Comparison of ENCODE assay signal across 12 cellular contexts in the genomic region with DNA sequence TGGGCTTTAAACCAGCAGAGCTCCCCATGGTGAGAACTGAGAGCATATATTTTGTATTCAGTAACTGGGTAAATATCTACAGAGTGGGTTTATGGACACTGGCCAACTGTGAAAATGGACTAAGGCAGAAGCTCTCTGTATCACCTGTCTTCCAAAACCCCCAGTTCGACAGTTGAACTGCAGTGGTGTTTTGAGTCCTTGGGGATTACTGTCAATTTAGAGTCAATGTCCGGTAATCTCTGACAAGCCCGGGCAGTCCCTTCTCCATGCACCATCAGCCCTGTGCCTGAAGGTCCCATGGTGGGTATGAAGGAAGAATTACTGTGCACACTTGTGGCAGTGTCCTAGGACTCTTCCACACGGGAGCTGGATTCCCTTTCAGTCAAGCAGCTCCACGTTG.
DNase-seq lines count a peak whose midpoint lies in the region; ATAC-seq, FAIRE-seq and TF ChIP-seq lines count a peak whose summit lies in the region.
"Had no signal": no experiment of that assay in that cellular context is flagged by ENCODE, and none has a peak within 500 bp of the region (broad histone marks: within the 10 kb centered on the region; RNA-seq: fewer than 3 reads in every experiment).

No MANE protein-coding gene starts in this region.

- DNase-seq in GM12878 (ENCODE audit: low read depth, low spot score) (peak; percentile 23), RCC 7860 (ENCODE audit: low spot score) (no peak), coronary artery (ENCODE audit: low spot score) (no peak)
- no peak for DNase-seq in activated T-cell treated with anti-CD3 and anti-CD28 coated beads, Interleukin-2, amount 50 U/mL, for 48 hours
- DNase-seq: MM.1S, small intestine had no signal

- TF ChIP-seq POLR2A in GM12878 (IDR thresholded peaks at IDR 0.05; ENCODE audit: low read depth, low read length) = no peak

- BruUV-seq in GM12878 (replicated peaks; lab: Mats Ljungman, UMichigan) = no TSS peak

- RAD21 ChIA-PET in GM12878 (lab: Charles Lee; ENCODE audit: unreplicated experiment) = interaction anchor here (1.1 kb wide), 2 partner anchors 16 to 23 kb away, joined by 3 read pairs; no protein-coding TSS in a partner anchor

- SMC1A ChIA-PET in GM12878 (lab: Charles Lee; ENCODE audit: uncharacterized antibody, unreplicated experiment) = interaction anchor here (0.6 kb wide), 1 partner anchor 79 kb away, joined by 3 read pairs; no protein-coding TSS in a partner anchor

- no peaks in the 10 kb centered on the region for H3K9me3 ChIP-seq in GM12878 (replicated peaks; ENCODE audit: control insufficient read depth, insufficient read depth, low read length)

- H2AFZ ChIP-seq in GM12878 (ENCODE audit: control insufficient read depth, low read depth, low read length) = no peak overlapping the region; the same call in 1 of the 2 replicates

- no peaks in the 10 kb centered on the region for H4K20me1 ChIP-seq in GM12878 (ENCODE audit: control insufficient read depth, insufficient read depth)

- ATAC-seq in GM18870 (IDR thresholded peaks at IDR 0.05; ENCODE audit: unreplicated experiment) (peak; percentile 83), GM21529 (IDR thresholded peaks at IDR 0.05; ENCODE audit: unreplicated experiment) (peak; percentile 69), HG03108 (IDR thresholded peaks at IDR 0.05; ENCODE audit: unreplicated experiment) (peak; percentile 76), GM12878 (peak; percentile 94)

- no peak for TF ChIP-seq EP300 in GM12878 (IDR thresholded peaks at IDR 0.05; ENCODE audit: borderline replicate concordance in 1 of 2, control insufficient read depth in 1 of 2, low read depth in 2 of 2, low read length in 2 of 2)

- no peaks in the 10 kb centered on the region for H3K79me2 ChIP-seq in GM12878 (ENCODE audit: control insufficient read depth, insufficient read depth, low read length)

- CTCF ChIA-PET in GM12878 (lab: Yijun Ruan, JAX) = interaction anchor here (0.5 kb wide), 2 partner anchors 364 to 1803 kb away, joined by 3 read pairs; no protein-coding TSS in a partner anchor

- TF ChIP-seq RAD21 in GM12878 (IDR thresholded peaks at IDR 0.05; ENCODE audit: insufficient read depth, low read depth, low read length) = no peak

- FAIRE-seq in GM12878 (lab: Jason Lieb, UNC) (no peak), RCC 7860 (lab: Jason Lieb, UNC) (no peak)
- FAIRE-seq: D721Med, frontal cortex, small intestine, urothelium cell line had no signal

- intact Hi-C loops in GM12878 (cut with micrococcal nuclease; ENCODE audit: unreplicated experiment) = no loop called here

- H3K27ac ChIP-seq in GM12878 (ENCODE audit: control insufficient read depth, insufficient read depth) (no peak overlapping the region), coronary artery (no peak overlapping the region)

- no peak overlapping the region for H3K9ac ChIP-seq in GM12878 (ENCODE audit: control insufficient read depth, insufficient read depth, low read length)

- H3K4me3 ChIP-seq in GM12878 (no peak overlapping the region), coronary artery (no peak overlapping the region)

- WGBS in GM12878 (ENCODE audit: insufficient coverage, insufficient replicate concordance, low lambda C conversion rate, missing lambda C conversion rate) = 0% methylated on average over 5 of the region's 5 CpGs

- in situ Hi-C loops in GM12878 (cut with MboI) = no loop called here

- H3K4me2 ChIP-seq in GM12878 (ENCODE audit: control insufficient read depth, insufficient read depth) = no peak overlapping the region

- H3K4me1 ChIP-seq in GM12878 (ENCODE audit: control insufficient read depth, insufficient read depth, low read length) = peaks cover 3% of the 10 kb centered on the region; the same call in 1 of the 2 replicates

- H3K27me3 ChIP-seq in GM12878 (replicated peaks in 1 of 2; ENCODE audit: control insufficient read depth in 2 of 2, insufficient read depth in 2 of 2, low read length in 1 of 2) = no peaks in the 10 kb centered on the region; a peak in 1 of 4 replicates

- H3K36me3 ChIP-seq in GM12878 (ENCODE audit: control insufficient read depth in 2 of 2, insufficient read depth in 2 of 2, low read length in 1 of 2) = no peaks in the 10 kb centered on the region

- TF ChIP-seq CTCF in GM12878 (IDR thresholded peaks at IDR 0.05 in 2 of 3, conservative IDR thresholded peaks at IDR 0.05 in 1 of 3; ENCODE audit: control insufficient read depth in 2 of 3, extremely low read depth in 1 of 3, insufficient read depth in 1 of 3, low read depth in 3 of 3, low read length in 3 of 3) = no peak
- no peak for TF ChIP-seq CTCF in coronary artery (IDR thresholded peaks at IDR 0.05)

- POLR2A ChIA-PET in GM12878 (lab: Charles Lee) = no interaction called here

TF ChIP-seq in GM12878, 131 proteins besides CTCF, POLR2A, EP300 and RAD21:
- TF ChIP-seq ZNF217 (IDR thresholded peaks at IDR 0.05) (no peak), IKZF1 (conservative IDR thresholded peaks at IDR 0.05) (peak; percentile 50), TARDBP (IDR thresholded peaks at IDR 0.05; ENCODE audit: borderline replicate concordance) (no peak)
TF ChIP-seq in GM12878: peak in this region for 1.
